ENCODE assay signal across 27 cellular contexts in genomic region chr11:113153847-113154246, GRCh38.
"Had no signal": no experiment of that assay in that cellular context is flagged by ENCODE, and none has a peak within 500 bp of the region (broad histone marks: within the 10 kb centered on the region; RNA-seq: fewer than 3 reads in every experiment).

No MANE protein-coding gene starts in this region.

- H3K9me3 Mint-ChIP-seq: activated naive CD8-positive, alpha-beta T cell treated with anti-CD3 and anti-CD28 coated beads, Interleukin-2, amount 50 U/mL, for 24 hours; activated T-helper 1 cell treated with anti-CD3 and anti-CD28 coated beads, Interleukin-12 subunit alpha, Interleukin-12 subunit beta, Interleukin-2, Interleukin-4 antibody, amounts not matched to agents 30 ng/mL and 10 ng/mL and 1 ng/mL, durations not matched to agents 14 hours and 24 hours and 36 hours; endodermal cell; naive thymus-derived CD8-positive, alpha-beta T cell; neural progenitor cell had no signal

- H3K27ac Mint-ChIP-seq: activated CD8-positive, alpha-beta T cell treated with anti-CD3 and anti-CD28 coated beads, Interleukin-2, amount 10 ng/mL, durations not matched to agents 7 days and 5 days; activated naive CD8-positive, alpha-beta T cell treated with anti-CD3 and anti-CD28 coated beads, Interleukin-2, amount 50 U/mL, for 24 hours; activated T-helper 1 cell treated with anti-CD3 and anti-CD28 coated beads, Interleukin-12 subunit alpha, Interleukin-12 subunit beta, Interleukin-2, Interleukin-4 antibody, amounts not matched to agents 30 ng/mL and 10 ng/mL and 1 ng/mL, durations not matched to agents 14 hours and 24 hours and 36 hours; endodermal cell; mesothelial cell of epicardium; naive thymus-derived CD8-positive, alpha-beta T cell; neural progenitor cell had no signal

- H3K36me3 Mint-ChIP-seq: mesothelial cell of epicardium; naive thymus-derived CD8-positive, alpha-beta T cell; neural progenitor cell had no signal

- H3K4me3 Mint-ChIP-seq: activated CD8-positive, alpha-beta T cell treated with anti-CD3 and anti-CD28 coated beads, Interleukin-2, amount 10 ng/mL, durations not matched to agents 7 days and 5 days; activated naive CD8-positive, alpha-beta T cell treated with anti-CD3 and anti-CD28 coated beads, Interleukin-2, amount 50 U/mL, for 24 hours; activated T-helper 1 cell treated with anti-CD3 and anti-CD28 coated beads, Interleukin-12 subunit alpha, Interleukin-12 subunit beta, Interleukin-2, Interleukin-4 antibody, amounts not matched to agents 30 ng/mL and 10 ng/mL and 1 ng/mL, durations not matched to agents 14 hours and 24 hours and 36 hours; endodermal cell; mesothelial cell of epicardium; naive thymus-derived CD8-positive, alpha-beta T cell; neural progenitor cell had no signal

- H3K9me3 ChIP-seq: esophagus squamous epithelium, spleen, thyroid gland, upper lobe of right lung had no signal

- H3K4me1 ChIP-seq: spleen, thyroid gland, upper lobe of right lung had no signal

- H3K4me2 ChIP-seq: neural progenitor cell had no signal

- H3K27me3 ChIP-seq: neural progenitor cell, spleen, thyroid gland had no signal

- DNase-seq: activated CD4-positive, alpha-beta T cell treated with anti-CD3 and anti-CD28 coated beads, Interleukin-2, amount 50 U/mL, for 1 hour; activated CD4-positive, CD25-positive, alpha-beta regulatory T cell treated with anti-CD3 and anti-CD28 coated beads, Interleukin-2, amount 50 U/mL, for 72 hours; activated CD8-positive, alpha-beta T cell treated with anti-CD3 and anti-CD28 coated beads, Interleukin-2, amount 10 ng/mL, durations not matched to agents 7 days and 5 days; activated gamma-delta T cell; activated naive CD4-positive, alpha-beta T cell treated with anti-CD3 and anti-CD28 coated beads, Interleukin-2, amount 50 U/mL, for 16 hours; activated naive CD8-positive, alpha-beta T cell treated with anti-CD3 and anti-CD28 coated beads, Interleukin-2, amount 50 U/mL, for 24 hours; cerebellar nuclear complex; endodermal cell; esophagus squamous epithelium; foreskin fibroblast; hypothalamus; left cardiac atrium; naive thymus-derived CD8-positive, alpha-beta T cell; posterior cingulate gyrus; spleen; stimulated activated CD4-positive, alpha-beta T cell treated with anti-CD3 and anti-CD28 coated beads, Interleukin-4, amount 100 ng/mL, for 24 hours; stimulated activated naive CD8-positive, alpha-beta T cell treated with anti-CD3 and anti-CD28 coated beads, Interleukin-15, Interleukin-2, amounts not matched to agents 100 U/mL and 50 U/mL, for 24 hours; substantia nigra; T-helper 1 cell; thyroid gland; upper lobe of right lung; WERI-Rb-1 had no signal

- H3K4me1 Mint-ChIP-seq: activated naive CD8-positive, alpha-beta T cell treated with anti-CD3 and anti-CD28 coated beads, Interleukin-2, amount 50 U/mL, for 24 hours; naive thymus-derived CD8-positive, alpha-beta T cell had no signal

- H3K27ac ChIP-seq: coronary artery, neural progenitor cell, spleen, thyroid gland, upper lobe of right lung, WERI-Rb-1 had no signal

- H3K9ac ChIP-seq: neural progenitor cell had no signal

- H2AFZ ChIP-seq: neural progenitor cell had no signal

- ATAC-seq: activated CD8-positive, alpha-beta T cell treated with anti-CD3 and anti-CD28 coated beads, Interleukin-2, amount 10 ng/mL, durations not matched to agents 7 days and 5 days; activated naive CD8-positive, alpha-beta T cell treated with anti-CD3 and anti-CD28 coated beads, Interleukin-2, amount 50 U/mL, for 24 hours; naive thymus-derived CD8-positive, alpha-beta T cell; stimulated activated naive CD8-positive, alpha-beta T cell treated with anti-CD3 and anti-CD28 coated beads, Interleukin-15, Interleukin-2, amounts not matched to agents 100 U/mL and 50 U/mL, for 24 hours; upper lobe of right lung had no signal

- H3K4me3 ChIP-seq: coronary artery, esophagus squamous epithelium, lung, neural progenitor cell, spleen, thyroid gland, upper lobe of right lung had no signal

- H3K36me3 ChIP-seq: esophagus squamous epithelium, neural progenitor cell, spleen, thyroid gland, upper lobe of right lung, WERI-Rb-1 had no signal
